Comparison of ENCODE assay signal across 15 cellular contexts in genomic region chr1:3612123-3612522, GRCh38. TPM values are rescaled to one million over a fixed set of nuclear protein-coding genes. Genes with fewer than 3 reads are reported as not detected.
A peak's percentile ranks its signal among the peaks of the same experiment; 100 is the strongest.
DNase-seq lines count a peak whose midpoint lies in the region; ATAC-seq lines count a peak whose summit lies in the region.
"Had no signal": no experiment of that assay in that cellular context is flagged by ENCODE, and none has a peak within 500 bp of the region (broad histone marks: within the 10 kb centered on the region; RNA-seq: fewer than 3 reads in every experiment).

No MANE protein-coding gene starts in this region.

- no peak for ATAC-seq in activated T-cell treated with anti-CD3 and anti-CD28 coated beads, Interleukin-2, amount 50 U/mL, for 72 hours (replicated peaks in 1 of 2)
- ATAC-seq in T-cell (replicated peaks in 1 of 4) (no peak), GM21528 (IDR thresholded peaks at IDR 0.05; ENCODE audit: low FRiP score, unreplicated experiment) (no peak), HG03139 (IDR thresholded peaks at IDR 0.05; ENCODE audit: unreplicated experiment) (no peak)
- no peak for ATAC-seq in stimulated activated naive CD8-positive, alpha-beta T cell treated with anti-CD3 and anti-CD28 coated beads, Interleukin-15, amount 100 ng/mL, for 72 hours

- H3K4me3 ChIP-seq in iPS-18a (ENCODE audit: low read length), result peak overlapping the region; percentile 38
- H3K4me3 ChIP-seq: cardiac muscle cell, K562 had no signal

- peaks cover 16% of the 10 kb centered on the region for H3K27me3 Mint-ChIP-seq in activated T-cell treated with anti-CD3 and anti-CD28 coated beads, Interleukin-2, amount 50 U/mL, for 72 hours (ENCODE audit: low read depth)
- H3K27me3 Mint-ChIP-seq in T-cell, result peaks cover 3 to 21% of the 10 kb centered on the region in 2 donors
- peaks cover 21% of the 10 kb centered on the region for H3K27me3 Mint-ChIP-seq in stimulated activated naive CD8-positive, alpha-beta T cell treated with anti-CD3 and anti-CD28 coated beads, Interleukin-15, amount 100 ng/mL, for 72 hours

- H3K4me3 Mint-ChIP-seq in activated T-cell treated with anti-CD3 and anti-CD28 coated beads, Interleukin-2, amount 50 U/mL, for 72 hours, result peak overlapping the region; percentile 68 to 78
- H3K4me3 Mint-ChIP-seq in T-cell, result peak overlapping the region; percentile 73 to 79 (median 77)
- peak overlapping the region; percentile 85 to 89 for H3K4me3 Mint-ChIP-seq in stimulated activated naive CD8-positive, alpha-beta T cell treated with anti-CD3 and anti-CD28 coated beads, Interleukin-15, amount 100 ng/mL, for 72 hours

- POLR2A ChIA-PET in T-cell (lab: Charles Lee), result no interaction called here

- CTCF ChIA-PET in T-cell (lab: Charles Lee), result no interaction called here

- H3K36me3 Mint-ChIP-seq in activated T-cell treated with anti-CD3 and anti-CD28 coated beads, Interleukin-2, amount 50 U/mL, for 72 hours (ENCODE audit: insufficient read depth in 2 of 2), result no peaks in the 10 kb centered on the region
- no peaks in the 10 kb centered on the region for H3K36me3 Mint-ChIP-seq in T-cell

- H3K4me1 ChIP-seq in iPS-18a (ENCODE audit: control insufficient read depth, low read depth, low read length), result peaks cover 17% of the 10 kb centered on the region

- no peaks in the 10 kb centered on the region for H3K9me3 Mint-ChIP-seq in activated T-cell treated with anti-CD3 and anti-CD28 coated beads, Interleukin-2, amount 50 U/mL, for 72 hours
- H3K9me3 Mint-ChIP-seq in T-cell, result no peaks in the 10 kb centered on the region
- no peaks in the 10 kb centered on the region for H3K9me3 Mint-ChIP-seq in stimulated activated naive CD8-positive, alpha-beta T cell treated with anti-CD3 and anti-CD28 coated beads, Interleukin-15, amount 100 ng/mL, for 72 hours

- H3K36me3 ChIP-seq in iPS-18a (ENCODE audit: control insufficient read depth, low read depth, low read length), result no peaks in the 10 kb centered on the region
- H3K36me3 ChIP-seq: cardiac muscle cell had no signal

- no peaks in the 10 kb centered on the region for H3K9me3 ChIP-seq in iPS-18a (ENCODE audit: control insufficient read depth, low read depth, low read length)

- DNase-seq in activated T-cell treated with anti-CD3 and anti-CD28 coated beads, Interleukin-2, amount 50 U/mL, for 72 hours, result no peak
- DNase-seq in activated T-cell treated with anti-CD3 and anti-CD28 coated beads for 4 hours (no peak), T-cell (no peak), C1 segment of cervical spinal cord (lab: John Stamatoyannopoulos, UW) (no peak)
- no peak for DNase-seq in stimulated activated naive CD8-positive, alpha-beta T cell treated with anti-CD3 and anti-CD28 coated beads, Interleukin-15, amount 100 ng/mL, for 72 hours
- DNase-seq: GF-D8; kidney glomerular epithelial cell; NCI-H2029; NK-92 treated with Interleukin-12 subunit alpha and Interleukin-12 subunit beta, amount 100 ng/mL, for 24 hours had no signal

- H3K4me1 Mint-ChIP-seq in activated T-cell treated with anti-CD3 and anti-CD28 coated beads, Interleukin-2, amount 50 U/mL, for 72 hours (ENCODE audit: low read depth), result peaks cover 4% of the 10 kb centered on the region
- peaks cover 0 to 10% (median 9%) of the 10 kb centered on the region in 3 donors for H3K4me1 Mint-ChIP-seq in T-cell
- H3K4me1 Mint-ChIP-seq in stimulated activated naive CD8-positive, alpha-beta T cell treated with anti-CD3 and anti-CD28 coated beads, Interleukin-15, amount 100 ng/mL, for 72 hours, result peaks cover 16% of the 10 kb centered on the region

- H3K27ac Mint-ChIP-seq in activated T-cell treated with anti-CD3 and anti-CD28 coated beads, Interleukin-2, amount 50 U/mL, for 72 hours, result no peak overlapping the region
- no peak overlapping the region for H3K27ac Mint-ChIP-seq in T-cell
- no peak overlapping the region for H3K27ac Mint-ChIP-seq in stimulated activated naive CD8-positive, alpha-beta T cell treated with anti-CD3 and anti-CD28 coated beads, Interleukin-15, amount 100 ng/mL, for 72 hours

- H3K27ac ChIP-seq in iPS-18a (ENCODE audit: low read length), result no peak overlapping the region
- H3K27ac ChIP-seq: cardiac muscle cell had no signal

- H3K9ac ChIP-seq in iPS-18a (ENCODE audit: low read length), result no peak overlapping the region

- peaks cover 25% of the 10 kb centered on the region for H3K27me3 ChIP-seq in iPS-18a (ENCODE audit: control insufficient read depth, insufficient read depth, low read length)
- H3K27me3 ChIP-seq: cardiac muscle cell had no signal

RNA-seq across cellular contexts. Expression of gene MEGF6, which starts 0.8 kb away (rescaled TPM):
- total RNA-seq in activated T-cell treated with anti-CD3 and anti-CD28 coated beads, Interleukin-2, amount 50 U/mL, for 72 hours, result 1 to 10 TPM; 4.9 to 6.8 TPM
- total RNA-seq in T-cell, result 100 to 1,000 TPM in 3 of 5 donors, 10 to 100 TPM in 2; 63.3 to 213 (median 193) TPM

RNA-seq across cellular contexts. Expression of gene TPRG1L, which starts 12.7 kb away (rescaled TPM):
- total RNA-seq in activated T-cell treated with anti-CD3 and anti-CD28 coated beads, Interleukin-2, amount 50 U/mL, for 72 hours, result 10 to 100 TPM; 12.5 to 15.5 TPM
- 10 to 100 TPM; 36.7 to 48.5 (median 45.4) TPM for total RNA-seq in T-cell

RNA-seq across cellular contexts. Expression of gene WRAP73, which starts 37.8 kb away (rescaled TPM):
- total RNA-seq in activated T-cell treated with anti-CD3 and anti-CD28 coated beads, Interleukin-2, amount 50 U/mL, for 72 hours, result 10 to 100 TPM; 39.9 TPM
- 10 to 100 TPM; 33.7 to 44.9 (median 39.8) TPM for total RNA-seq in T-cell

RNA-seq across cellular contexts. Expression of gene TP73, which starts 40.2 kb away (rescaled TPM):
- total RNA-seq in activated T-cell treated with anti-CD3 and anti-CD28 coated beads, Interleukin-2, amount 50 U/mL, for 72 hours, result 1 to 10 TPM in 1 of 2 donors, under 1 TPM in 1; 0.65 to 1.3 TPM
- under 1 TPM in 4 of 5 donors, not detected in 1; 0.12 to 0.21 (median 0.18) TPM for total RNA-seq in T-cell
- total RNA-seq: cardiac muscle cell, fibroblast of lung had no signal

Comparison
In these comparisons a context has a peak if more than half of its experiments do, and no peak if none do; other contexts are left out.
1. RNA of gene MEGF6, which starts 0.8 kb away (total RNA-seq): 63.3 to 213 TPM in T-cell; 4.9 to 6.8 TPM in activated T-cell treated with anti-CD3 and anti-CD28 coated beads, Interleukin-2, amount 50 U/mL, for 72 hours; every median in the first group is over 4 times any median in the second.
2. Peak in every context shown above with its lines, with median percentiles within 50 percentile points of each other: H3K4me3 Mint-ChIP-seq.